Comparison of ENCODE assay signal across 29 cellular contexts in the genomic region with DNA sequence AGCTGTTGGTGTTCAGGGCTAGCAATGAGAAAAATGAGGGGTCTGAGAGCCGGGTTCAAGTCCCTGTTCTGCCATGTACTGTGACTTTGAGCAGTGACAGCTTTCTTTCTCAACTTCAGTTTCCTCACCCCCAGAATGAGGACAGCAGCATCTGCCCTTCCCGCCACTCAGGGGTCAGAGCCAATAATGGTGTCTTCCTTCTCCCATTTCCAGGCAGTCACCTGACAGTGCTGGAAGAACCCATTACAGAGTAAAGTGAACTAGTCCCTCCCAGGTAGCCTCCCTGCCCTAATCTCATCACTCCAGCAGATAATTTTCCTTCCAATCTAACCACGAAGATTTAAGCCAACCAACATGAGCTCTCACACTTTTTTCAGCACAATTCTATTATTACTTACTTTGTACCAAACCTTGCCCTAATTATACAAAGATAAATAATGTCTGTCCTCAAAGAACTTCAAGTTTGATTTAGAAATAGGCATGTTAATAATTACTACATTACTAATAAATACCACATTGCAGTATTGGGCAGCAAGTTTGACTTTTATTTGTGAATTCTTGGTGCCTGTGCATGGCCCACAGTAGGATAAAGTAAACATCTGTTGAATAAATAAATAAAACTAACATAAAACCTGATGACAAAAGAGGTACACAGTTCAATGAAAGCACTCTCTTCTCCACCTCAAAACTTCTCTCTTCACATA.
"Had no signal": no experiment of that assay in that cellular context is flagged by ENCODE, and none has a peak within 500 bp of the region (broad histone marks: within the 10 kb centered on the region; RNA-seq: fewer than 3 reads in every experiment).

No MANE protein-coding gene starts in this region.

- H3K4me3 Mint-ChIP-seq: activated CD4-positive, alpha-beta T cell treated with anti-CD3 and anti-CD28 coated beads for 36 hours; activated CD4-positive, alpha-beta T cell treated with anti-CD3 and anti-CD28 coated beads, Interleukin-2, amount 10 ng/mL, durations not matched to agents 7 days and 5 days; activated CD8-positive, alpha-beta T cell treated with anti-CD3 and anti-CD28 coated beads, Interleukin-2, amount 10 ng/mL, durations not matched to agents 7 days and 5 days; activated naive CD4-positive, alpha-beta T cell treated with anti-CD3 and anti-CD28 coated beads, Interleukin-2, amount 50 U/mL, for 24 hours; activated naive CD8-positive, alpha-beta T cell treated with anti-CD3 and anti-CD28 coated beads, Interleukin-2, amount 10 ng/mL, durations not matched to agents 7 days and 5 days; activated T-cell treated with anti-CD3 and anti-CD28 coated beads, Interleukin-2, amount 50 U/mL, for 24 hours; T-helper 1 cell treated with Interleukin-12 subunit alpha and Interleukin-12 subunit beta and Interleukin-4 antibody, amounts not matched to agents 30 μg/mL and 1 μg/mL, for 36 hours; T-helper 2 cell treated with Interferon-gamma antibody and Interleukin-4, amounts not matched to agents 5 μg/mL and 100 μg/mL, for 36 hours; WTC11 had no signal

- ATAC-seq: activated CD4-positive, alpha-beta T cell treated with anti-CD3 and anti-CD28 coated beads for 36 hours; activated CD4-positive, CD25-positive, alpha-beta regulatory T cell treated with anti-CD3 and anti-CD28 coated beads, Interleukin-2, amount 50 U/mL, for 24 hours; activated CD8-positive, alpha-beta T cell treated with anti-CD3 and anti-CD28 coated beads, Interleukin-2, amount 10 ng/mL, durations not matched to agents 7 days and 5 days; Panc1; WTC11 had no signal

- H3K36me3 ChIP-seq: MG63, SJCRH30 had no signal

- H3K27me3 Mint-ChIP-seq: activated CD4-positive, alpha-beta T cell treated with anti-CD3 and anti-CD28 coated beads for 36 hours; activated CD4-positive, alpha-beta T cell treated with anti-CD3 and anti-CD28 coated beads, Interleukin-2, amount 10 ng/mL, durations not matched to agents 7 days and 5 days; activated naive CD4-positive, alpha-beta T cell treated with anti-CD3 and anti-CD28 coated beads, Interleukin-2, amount 50 U/mL, for 24 hours; activated naive CD8-positive, alpha-beta T cell treated with anti-CD3 and anti-CD28 coated beads, Interleukin-2, amount 10 ng/mL, durations not matched to agents 7 days and 5 days; activated T-cell treated with anti-CD3 and anti-CD28 coated beads, Interleukin-2, amount 50 U/mL, for 24 hours had no signal

- H3K27ac Mint-ChIP-seq: activated CD4-positive, alpha-beta T cell treated with anti-CD3 and anti-CD28 coated beads for 36 hours; activated CD4-positive, alpha-beta T cell treated with anti-CD3 and anti-CD28 coated beads, Interleukin-2, amount 10 ng/mL, durations not matched to agents 7 days and 5 days; activated CD8-positive, alpha-beta T cell treated with anti-CD3 and anti-CD28 coated beads, Interleukin-2, amount 10 ng/mL, durations not matched to agents 7 days and 5 days; activated naive CD4-positive, alpha-beta T cell treated with anti-CD3 and anti-CD28 coated beads, Interleukin-2, amount 50 U/mL, for 24 hours; activated naive CD8-positive, alpha-beta T cell treated with anti-CD3 and anti-CD28 coated beads, Interleukin-2, amount 10 ng/mL, durations not matched to agents 7 days and 5 days; activated T-cell treated with anti-CD3 and anti-CD28 coated beads, Interleukin-2, amount 50 U/mL, for 24 hours; activated T-helper 2 cell treated with anti-CD3 and anti-CD28 coated beads, Interferon-gamma antibody, Interleukin-2, Interleukin-4, amounts not matched to agents 10 μg/mL and 5 μg/mL and 100 μg/mL, durations not matched to agents 14 hours and 24 hours and 36 hours; T-helper 1 cell treated with Interleukin-12 subunit alpha and Interleukin-12 subunit beta and Interleukin-4 antibody, amounts not matched to agents 30 μg/mL and 1 μg/mL, for 36 hours; T-helper 2 cell treated with Interferon-gamma antibody and Interleukin-4, amounts not matched to agents 5 μg/mL and 100 μg/mL, for 36 hours; WTC11 had no signal

- H3K4me1 Mint-ChIP-seq: activated CD4-positive, alpha-beta T cell treated with anti-CD3 and anti-CD28 coated beads for 36 hours; activated CD4-positive, alpha-beta T cell treated with anti-CD3 and anti-CD28 coated beads, Interleukin-2, amount 10 ng/mL, durations not matched to agents 7 days and 5 days; activated naive CD4-positive, alpha-beta T cell treated with anti-CD3 and anti-CD28 coated beads, Interleukin-2, amount 50 U/mL, for 24 hours; activated naive CD8-positive, alpha-beta T cell treated with anti-CD3 and anti-CD28 coated beads, Interleukin-2, amount 10 ng/mL, durations not matched to agents 7 days and 5 days; WTC11 had no signal

- H3K4me3 ChIP-seq: ascending aorta, MG63, SJCRH30, SK-N-MC had no signal

- H3K4me1 ChIP-seq: SJCRH30 had no signal

- H3K9me3 Mint-ChIP-seq: activated CD4-positive, alpha-beta T cell treated with anti-CD3 and anti-CD28 coated beads, Interleukin-2, amount 10 ng/mL, durations not matched to agents 7 days and 5 days; activated naive CD4-positive, alpha-beta T cell treated with anti-CD3 and anti-CD28 coated beads, Interleukin-2, amount 50 U/mL, for 24 hours; activated naive CD8-positive, alpha-beta T cell treated with anti-CD3 and anti-CD28 coated beads, Interleukin-2, amount 10 ng/mL, durations not matched to agents 7 days and 5 days; activated T-cell treated with anti-CD3 and anti-CD28 coated beads, Interleukin-2, amount 50 U/mL, for 24 hours; activated T-helper 2 cell treated with anti-CD3 and anti-CD28 coated beads, Interferon-gamma antibody, Interleukin-2, Interleukin-4, amounts not matched to agents 10 μg/mL and 5 μg/mL and 100 μg/mL, durations not matched to agents 14 hours and 24 hours and 36 hours; T-helper 1 cell treated with Interleukin-12 subunit alpha and Interleukin-12 subunit beta and Interleukin-4 antibody, amounts not matched to agents 30 μg/mL and 1 μg/mL, for 36 hours; T-helper 2 cell treated with Interferon-gamma antibody and Interleukin-4, amounts not matched to agents 5 μg/mL and 100 μg/mL, for 36 hours; WTC11 had no signal

- H3K36me3 Mint-ChIP-seq: WTC11 had no signal

- H3K27ac ChIP-seq: SJCRH30, SK-N-MC had no signal

- H3K9me3 ChIP-seq: ascending aorta, MG63, SJCRH30 had no signal

- DNase-seq: activated CD4-positive, alpha-beta T cell treated with anti-CD3 and anti-CD28 coated beads for 36 hours; activated CD4-positive, alpha-beta T cell treated with anti-CD3 and anti-CD28 coated beads, Interleukin-2, amount 10 ng/mL, durations not matched to agents 7 days and 5 days; activated CD4-positive, alpha-beta T cell treated with anti-CD3 and anti-CD28 coated beads, Interleukin-2, amount 50 U/mL, for 48 hours; activated CD8-positive, alpha-beta T cell treated with anti-CD3 and anti-CD28 coated beads, Interleukin-2, amount 10 ng/mL, durations not matched to agents 7 days and 5 days; activated gamma-delta T cell; activated naive CD4-positive, alpha-beta T cell treated with Interleukin-2 at 50 U/mL for 16 hours; activated naive CD8-positive, alpha-beta T cell treated with anti-CD3 and anti-CD28 coated beads, Interleukin-2, amount 10 ng/mL, durations not matched to agents 7 days and 5 days; activated T-cell treated with anti-CD3 and anti-CD28 coated beads, Interleukin-2, amount 50 U/mL, for 24 hours; amygdala; Karpas-422; MG63; NCI-H1048; NCI-H1105 treated with DMSO at 0.1 percent for 48 hours; NCI-H1436 treated with DMSO at 0.1 percent for 48 hours; NCI-H1694 treated with DMSO at 0.1 percent for 48 hours; NCI-H2029; NCI-H345; NCI-H524 treated with DMSO at 0.1 percent for 48 hours; SHP77; SJCRH30 had no signal

- H3K27me3 ChIP-seq: ascending aorta, MG63, SJCRH30 had no signal
